Comparison of ENCODE assay signal across 25 cellular contexts in the genomic region with DNA sequence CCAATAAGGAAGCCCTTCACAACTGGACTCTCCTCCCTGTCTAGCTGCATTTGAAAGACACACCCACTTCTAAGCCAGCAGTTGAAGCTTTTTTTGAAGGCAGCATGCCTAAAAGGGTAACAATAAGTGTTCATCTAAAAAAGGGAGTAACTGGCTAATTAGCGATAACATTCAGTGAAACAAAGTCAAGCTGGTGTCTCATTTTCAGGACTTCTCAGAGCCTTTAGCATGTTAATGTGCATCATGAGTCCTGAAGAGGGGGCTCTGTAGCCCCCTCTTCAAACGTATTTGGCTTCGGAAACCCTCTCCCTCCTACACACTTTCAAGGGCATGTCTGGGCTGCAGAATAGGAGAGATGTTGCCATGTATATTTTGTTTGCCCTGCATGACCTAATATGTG.
"Had no signal": no experiment of that assay in that cellular context is flagged by ENCODE, and none has a peak within 500 bp of the region (broad histone marks: within the 10 kb centered on the region; RNA-seq: fewer than 3 reads in every experiment).

No MANE protein-coding gene starts in this region.

- H3K4me2 ChIP-seq: smooth muscle cell had no signal

- H3K4me3 Mint-ChIP-seq: naive thymus-derived CD8-positive, alpha-beta T cell; nephron; neural crest cell; stimulated activated memory B cell treated with anti-CD40 and anti-IgM and Interleukin-4, amounts not matched to agents 10 μg/mL and 1 μg/mL and 100 μg/mL, for 72 hours; stimulated activated naive CD8-positive, alpha-beta T cell treated with anti-CD3 and anti-CD28 coated beads, Interleukin-15, amount 100 ng/mL, for 72 hours had no signal

- H3K36me3 Mint-ChIP-seq: stimulated activated memory B cell treated with anti-CD40 and anti-IgM and Interleukin-4, amounts not matched to agents 10 μg/mL and 1 μg/mL and 100 μg/mL, for 72 hours had no signal

- H3K27me3 Mint-ChIP-seq: stimulated activated naive CD8-positive, alpha-beta T cell treated with anti-CD3 and anti-CD28 coated beads, Interleukin-15, amount 100 ng/mL, for 72 hours had no signal

- H3K9me3 ChIP-seq: left ventricle myocardium inferior, pancreas, prostate gland, testis, thyroid gland, transverse colon, uterus had no signal

- H3K27ac Mint-ChIP-seq: naive thymus-derived CD8-positive, alpha-beta T cell; nephron; stimulated activated memory B cell treated with anti-CD40 and anti-IgM and Interleukin-4, amounts not matched to agents 10 μg/mL and 1 μg/mL and 100 μg/mL, for 72 hours; stimulated activated naive CD8-positive, alpha-beta T cell treated with anti-CD3 and anti-CD28 coated beads, Interleukin-15, amount 100 ng/mL, for 72 hours had no signal

- H3K9me3 Mint-ChIP-seq: naive thymus-derived CD8-positive, alpha-beta T cell; nephron; neural crest cell; stimulated activated memory B cell treated with anti-CD40 and anti-IgM and Interleukin-4, amounts not matched to agents 10 μg/mL and 1 μg/mL and 100 μg/mL, for 72 hours; stimulated activated naive CD8-positive, alpha-beta T cell treated with anti-CD3 and anti-CD28 coated beads, Interleukin-15, amount 100 ng/mL, for 72 hours had no signal

- DNase-seq: hippocampal formation; left ventricle myocardium inferior; mesenchymal stem cell; naive thymus-derived CD8-positive, alpha-beta T cell; nucleus accumbens; pancreas; posterior cingulate gyrus; retina; right cardiac atrium; stimulated activated CD4-positive, alpha-beta T cell treated with anti-CD3 and anti-CD28 coated beads, Interleukin-1b, Interleukin-23, amount 100 ng/mL, for 48 hours; stimulated activated CD4-positive, alpha-beta T cell treated with anti-CD3 and anti-CD28 coated beads, Interleukin-2, amount 100 ng/mL, for 48 hours; stimulated activated CD4-positive, alpha-beta T cell treated with anti-CD3 and anti-CD28 coated beads, Interleukin-4, amount 100 ng/mL, for 4 hours; stimulated activated CD8-positive, alpha-beta memory T cell treated with anti-CD3 and anti-CD28 coated beads, Interleukin-4, amount 100 ng/mL, for 48 hours; stimulated activated naive CD4-positive, alpha-beta T cell treated with Interleukin-2 at 50 U/mL for 16 hours; stimulated activated naive CD8-positive, alpha-beta T cell treated with anti-CD3 and anti-CD28 coated beads, Interleukin-15, amount 100 ng/mL, for 72 hours; substantia nigra; testis; thyroid gland; transverse colon; uterus had no signal

- H3K36me3 ChIP-seq: left ventricle myocardium inferior, pancreas, prostate gland, thyroid gland, transverse colon, uterus had no signal

- H3K4me3 ChIP-seq: left ventricle myocardium inferior, pancreas, prostate gland, smooth muscle cell, testis, thyroid gland, transverse colon, uterus had no signal

- H3K27ac ChIP-seq: left ventricle myocardium inferior, pancreas, testis, thyroid gland, transverse colon had no signal

- H3K27me3 ChIP-seq: pancreas, testis, thyroid gland, transverse colon, uterus had no signal

- H3K4me1 Mint-ChIP-seq: naive thymus-derived CD8-positive, alpha-beta T cell; stimulated activated memory B cell treated with anti-CD40 and anti-IgM and Interleukin-4, amounts not matched to agents 10 μg/mL and 1 μg/mL and 100 μg/mL, for 72 hours; stimulated activated naive CD8-positive, alpha-beta T cell treated with anti-CD3 and anti-CD28 coated beads, Interleukin-15, amount 100 ng/mL, for 72 hours had no signal

- H3K4me1 ChIP-seq: testis had no signal
